In the genomic region with DNA sequence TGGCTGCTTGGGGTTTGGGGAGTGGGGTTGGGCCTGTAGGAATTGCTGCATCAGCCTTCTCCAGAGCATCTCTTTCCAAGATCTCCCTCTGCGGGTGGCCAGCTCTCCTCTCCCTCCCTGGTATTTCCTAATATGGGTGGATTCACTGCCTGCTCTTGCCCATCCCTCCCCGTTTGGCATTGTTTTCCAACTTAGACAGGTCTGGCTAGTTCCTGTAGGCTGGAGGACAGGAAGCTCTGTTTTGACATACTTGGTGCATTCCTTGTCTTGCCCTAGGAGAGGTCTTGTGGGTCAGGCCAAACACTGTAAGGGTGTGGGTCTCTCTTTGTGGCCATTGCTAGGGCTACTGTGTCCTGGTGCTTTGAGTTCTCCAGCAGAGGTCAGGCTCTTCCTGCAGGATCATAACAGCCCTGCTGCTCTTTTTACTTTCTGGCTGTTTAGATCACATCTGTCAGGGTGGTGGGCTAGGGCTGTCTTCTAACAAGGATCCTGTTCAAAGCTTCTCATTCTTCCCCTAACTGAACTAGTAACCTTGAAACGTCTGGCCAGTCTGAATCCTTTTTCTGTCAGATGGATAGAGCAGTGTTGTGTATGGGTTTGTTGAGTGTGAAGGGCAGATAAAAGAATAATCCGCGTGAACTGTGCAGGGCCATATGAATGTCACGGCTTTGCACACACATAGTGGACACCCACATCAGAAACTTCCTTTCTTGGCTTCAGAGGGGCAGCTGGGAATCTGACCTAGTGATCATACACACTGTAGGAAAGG, we compare ENCODE assay signal across 8 cellular contexts. TPM values are rescaled to one million over a fixed set of nuclear protein-coding genes. Genes with fewer than 3 reads are reported as not detected.
DNase-seq lines count a peak whose midpoint lies in the region; ATAC-seq and TF ChIP-seq lines count a peak whose summit lies in the region.

No MANE protein-coding gene starts in this region.

- intact Hi-C loops in mucosa of descending colon (cut with DNase I, micrococcal nuclease), result no loop called here

- ATAC-seq in mucosa of descending colon (peak; percentile 56), GM21528 (IDR thresholded peaks at IDR 0.05; ENCODE audit: low FRiP score, unreplicated experiment) (no peak)

- H3K9me3 ChIP-seq in mucosa of descending colon, result no peaks in the 10 kb centered on the region

- DNase-seq in ACHN (peak; percentile 6), ecto neural progenitor cell (ENCODE audit: low spot score) (peak; percentile 50), mucosa of descending colon (no peak), DMS 273 treated with DMSO at 0.1 percent for 48 hours (lab: John Stamatoyannopoulos, UW) (no peak), NCI-H524 treated with DMSO at 0.1 percent for 48 hours (lab: John Stamatoyannopoulos, UW) (no peak), foreskin melanocyte (no peak)

- H3K4me1 ChIP-seq in mucosa of descending colon (ENCODE audit: low read depth), result no peaks in the 10 kb centered on the region

- TF ChIP-seq CTCF in LNCAP (IDR thresholded peaks at IDR 0.05) (peak; percentile 31; the same call in 1 of the 2 replicates), mucosa of descending colon (IDR thresholded peaks at IDR 0.05) (no peak)

- no peak overlapping the region for H3K4me3 ChIP-seq in mucosa of descending colon

- in situ Hi-C loops in ACHN (cut with HindIII; ENCODE audit: low pct_ligation_motif_present, low pct_unique_long_range_greater_than_20kb, low sequenced_read_pairs), result no loop called here

- H3K36me3 ChIP-seq in mucosa of descending colon (ENCODE audit: low read depth), result peaks cover 6% of the 10 kb centered on the region

RNA-seq across cellular contexts. Expression of gene MICALL1, which starts 18.3 kb away (rescaled TPM):
- total RNA-seq in mucosa of descending colon, result 100 to 1,000 TPM in 1 of 3 donors, 10 to 100 TPM in 2; 26.1 to 100 (median 28.6) TPM

RNA-seq across cellular contexts. Expression of gene EIF3L, which starts 38.6 kb away (rescaled TPM):
- 100 to 1,000 TPM; 365 to 477 (median 414) TPM for total RNA-seq in mucosa of descending colon

RNA-seq across cellular contexts. Expression of gene ANKRD54, which starts 43.7 kb away (rescaled TPM):
- total RNA-seq in mucosa of descending colon, result 10 to 100 TPM; 18.2 to 36.7 (median 28.1) TPM

Comparison
In these comparisons a context has a peak if more than half of its experiments do, and no peak if none do; other contexts are left out.
1. DNase-seq: peak in ACHN (single experiment) and ecto neural progenitor cell (single experiment); none in mucosa of descending colon (0 of 3), DMS 273 treated with DMSO at 0.1 percent for 48 hours (single experiment), NCI-H524 treated with DMSO at 0.1 percent for 48 hours (single experiment) and foreskin melanocyte (single experiment).